In the genomic region with DNA sequence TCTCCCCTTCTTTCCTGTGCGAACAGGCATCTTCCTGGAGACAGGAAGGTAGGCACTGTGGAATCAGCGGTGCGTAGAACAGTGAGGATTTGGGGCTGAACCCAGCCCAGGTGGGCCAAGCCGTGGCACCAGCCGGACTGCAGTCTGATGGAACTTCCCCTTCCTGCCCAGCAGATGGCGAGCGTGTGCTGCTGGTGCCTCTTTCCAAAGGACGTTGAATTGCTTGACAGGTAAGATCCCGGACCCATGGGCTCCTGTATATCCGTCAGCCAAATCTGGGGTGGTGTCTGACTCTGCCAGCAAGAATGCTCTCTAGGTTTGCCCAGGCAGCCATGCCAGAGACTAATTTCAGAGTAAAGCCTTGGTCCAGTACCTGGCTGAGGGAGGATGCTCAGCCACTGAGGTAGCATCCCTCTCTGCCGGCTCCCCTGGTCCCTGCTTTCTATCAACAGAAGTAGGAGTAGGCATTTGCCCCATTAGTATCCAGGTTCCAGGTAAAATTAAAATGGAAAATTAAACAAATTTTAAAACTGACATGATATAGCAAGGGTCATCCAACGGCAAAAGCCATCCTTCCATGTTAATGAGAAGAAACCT, we compare ENCODE assay signal across 8 cellular contexts. TPM values are rescaled to one million over a fixed set of nuclear protein-coding genes. Genes with fewer than 3 reads are reported as not detected.
DNase-seq lines count a peak whose midpoint lies in the region; ATAC-seq and TF ChIP-seq lines count a peak whose summit lies in the region.

No MANE protein-coding gene starts in this region.

- no peak overlapping the region for H2BK5ac ChIP-seq in H9 (ENCODE audit: insufficient read length, low read length)

- no peak overlapping the region for H4K5ac ChIP-seq in H9 (ENCODE audit: insufficient read length, low read depth, low read length)

- no peak overlapping the region for H3K4me3 ChIP-seq in CD8-positive, alpha-beta T cell (ENCODE audit: low read depth, low read length)
- H3K4me3 ChIP-seq in cardiac muscle cell (no peak overlapping the region), gastrocnemius medialis (no peak overlapping the region)

- H3K4me3 Mint-ChIP-seq in CD8-positive, alpha-beta T cell = no peak overlapping the region
- H3K4me3 Mint-ChIP-seq in H9 = no peak overlapping the region
- no peak overlapping the region for H3K4me3 Mint-ChIP-seq in activated naive CD4-positive, alpha-beta T cell treated with anti-CD3 and anti-CD28 coated beads for 36 hours

- no CpG with 5 or more reads among the region's 12 CpGs for WGBS in H9 (ENCODE audit: extremely low coverage, insufficient read length, low lambda C conversion rate)

- H4K20me1 ChIP-seq in H9 (ENCODE audit: control insufficient read depth, insufficient read depth, insufficient read length) = no peaks in the 10 kb centered on the region

- H3K18ac ChIP-seq in H9 (ENCODE audit: insufficient read length, low read depth, low read length) = no peak overlapping the region

- no peak overlapping the region for H2BK12ac ChIP-seq in H9 (ENCODE audit: insufficient read length, low read depth, low read length)

- no peak overlapping the region for H3K56ac ChIP-seq in H9 (ENCODE audit: insufficient read length, low read depth, low read length)

- no peaks in the 10 kb centered on the region for H3K9me3 Mint-ChIP-seq in CD8-positive, alpha-beta T cell
- no peaks in the 10 kb centered on the region for H3K9me3 Mint-ChIP-seq in H9
- no peaks in the 10 kb centered on the region for H3K9me3 Mint-ChIP-seq in activated naive CD4-positive, alpha-beta T cell treated with anti-CD3 and anti-CD28 coated beads for 36 hours

- H2AK5ac ChIP-seq in H9 (ENCODE audit: insufficient read length, low read length) = no peak overlapping the region

- no peaks in the 10 kb centered on the region for H3K27me3 ChIP-seq in CD8-positive, alpha-beta T cell (ENCODE audit: insufficient read depth, low read length)
- H3K27me3 ChIP-seq in H9 (ENCODE audit: insufficient read depth, low read length) = no peaks in the 10 kb centered on the region
- H3K27me3 ChIP-seq in cardiac muscle cell = no peaks in the 10 kb centered on the region
- H3K27me3 ChIP-seq in gastrocnemius medialis = no peaks in the 10 kb centered on the region

- H2BK20ac ChIP-seq in H9 (ENCODE audit: low read depth, low read length, poor library complexity, severe bottlenecking) = no peak overlapping the region

- no peaks in the 10 kb centered on the region for H3K36me3 ChIP-seq in CD8-positive, alpha-beta T cell (ENCODE audit: insufficient read depth, low read length)
- no peaks in the 10 kb centered on the region for H3K36me3 ChIP-seq in cardiac muscle cell
- H3K36me3 ChIP-seq in gastrocnemius medialis = no peaks in the 10 kb centered on the region

- H3K4me1 ChIP-seq in CD8-positive, alpha-beta T cell (ENCODE audit: insufficient read depth, low read length) = no peaks in the 10 kb centered on the region
- H3K4me1 ChIP-seq in H9 (ENCODE audit: insufficient read depth, low read length) (peaks cover 3% of the 10 kb centered on the region; the same call in 1 of the 2 replicates), cardiac muscle cell (ENCODE audit: low read depth) (peaks cover 6% of the 10 kb centered on the region), gastrocnemius medialis (peaks cover 3 to 7% of the 10 kb centered on the region in 2 donors)

- H3T11ph ChIP-seq in H9 (ENCODE audit: low read length) = no peak overlapping the region

- no peak overlapping the region for H3K27ac Mint-ChIP-seq in CD8-positive, alpha-beta T cell
- no peak overlapping the region for H3K27ac Mint-ChIP-seq in H9
- H3K27ac Mint-ChIP-seq in activated naive CD4-positive, alpha-beta T cell treated with anti-CD3 and anti-CD28 coated beads for 36 hours = no peak overlapping the region

- ATAC-seq in CD8-positive, alpha-beta T cell = peak; percentile 44
- peak; percentile 49 to 54 for ATAC-seq in gastrocnemius medialis
- no peak for ATAC-seq in HG02759 (IDR thresholded peaks at IDR 0.05; ENCODE audit: unreplicated experiment)
- ATAC-seq in HG03460 (IDR thresholded peaks at IDR 0.05; ENCODE audit: unreplicated experiment) = no peak

- H3K79me2 ChIP-seq in H9 (ENCODE audit: insufficient read depth, low read length) = no peaks in the 10 kb centered on the region

- H2BK120ac ChIP-seq in H9 (ENCODE audit: low read depth, low read length, poor library complexity, severe bottlenecking) = no peak overlapping the region

- H3K79me1 ChIP-seq in H9 (ENCODE audit: insufficient read depth, low read depth, low read length, poor library complexity, severe bottlenecking) = no peaks in the 10 kb centered on the region

- TF ChIP-seq CTCF in CD8-positive, alpha-beta T cell (IDR thresholded peaks at IDR 0.05) = peak; percentile 77
- peak; percentile 96 for TF ChIP-seq CTCF in H9 (conservative IDR thresholded peaks at IDR 0.05)
- TF ChIP-seq CTCF in cardiac muscle cell (IDR thresholded peaks at IDR 0.05; ENCODE audit: low read depth, low read length) = peak; percentile 90
- peak; percentile 70 to 93 (median 83) for TF ChIP-seq CTCF in gastrocnemius medialis (IDR thresholded peaks at IDR 0.05 in 4 of 5, conservative IDR thresholded peaks at IDR 0.05 in 1 of 5)

- no peak overlapping the region for H3K23ac ChIP-seq in H9 (ENCODE audit: insufficient read length, low read depth, low read length)

- intact Hi-C loops in CD8-positive, alpha-beta T cell (cut with DNase I, micrococcal nuclease) = loop anchor here in 1 of 2 experiments (1.0 to 2.0 kb wide), 2 partner anchors 774 to 850 kb away; no protein-coding TSS in a partner anchor
- intact Hi-C loops in activated naive CD4-positive, alpha-beta T cell treated with anti-CD3 and anti-CD28 coated beads for 36 hours (cut with micrococcal nuclease) = loop anchor here (1.0 to 5.0 kb wide), 2 partner anchors 62 to 1015 kb away; no protein-coding TSS in a partner anchor
- intact Hi-C loops in gastrocnemius medialis (cut with DNase I; ENCODE audit: low total_unique reads) = loop anchor here (1.0 kb wide), 2 partner anchors 62 to 420 kb away; no protein-coding TSS in a partner anchor

- H2BK15ac ChIP-seq in H9 (ENCODE audit: low read depth, low read length) = no peak overlapping the region

- H3K9ac ChIP-seq in H9 (ENCODE audit: extremely low read depth, insufficient read length, low read length) = no peak overlapping the region

- POLR2A ChIA-PET in CD8-positive, alpha-beta T cell (lab: Charles Lee) = no interaction called here

- no peaks in the 10 kb centered on the region for H3K36me3 Mint-ChIP-seq in CD8-positive, alpha-beta T cell
- no peaks in the 10 kb centered on the region; a peak in 1 of 7 replicates for H3K36me3 Mint-ChIP-seq in H9 (ENCODE audit: insufficient read depth in 1 of 3, low read depth in 3 of 3)
- H3K36me3 Mint-ChIP-seq in activated naive CD4-positive, alpha-beta T cell treated with anti-CD3 and anti-CD28 coated beads for 36 hours (ENCODE audit: low read depth) = no peaks in the 10 kb centered on the region

- no peak overlapping the region for H3K27ac ChIP-seq in CD8-positive, alpha-beta T cell (ENCODE audit: low read depth, low read length)
- no peak overlapping the region for H3K27ac ChIP-seq in H9 (ENCODE audit: insufficient read length, low read depth, low read length)
- no peak overlapping the region for H3K27ac ChIP-seq in cardiac muscle cell
- H3K27ac ChIP-seq in gastrocnemius medialis = no peak overlapping the region

- H4K8ac ChIP-seq in H9 (replicated peaks; ENCODE audit: insufficient read length, low read depth, low read length) = no peak overlapping the region

- no peak overlapping the region for H4K91ac ChIP-seq in H9 (ENCODE audit: insufficient read length, low read depth, low read length)

- no peak overlapping the region for H3K4me2 ChIP-seq in H9 (ENCODE audit: insufficient read depth, insufficient read length, low read length)

- H3K27me3 Mint-ChIP-seq in CD8-positive, alpha-beta T cell (ENCODE audit: low read depth) = peaks cover 26% of the 10 kb centered on the region
- H3K27me3 Mint-ChIP-seq in H9 (ENCODE audit: low read depth) = peaks cover 43% of the 10 kb centered on the region
- H3K27me3 Mint-ChIP-seq in activated naive CD4-positive, alpha-beta T cell treated with anti-CD3 and anti-CD28 coated beads for 36 hours (ENCODE audit: low read depth) = peaks cover 16% of the 10 kb centered on the region

- TF ChIP-seq POLR2A in gastrocnemius medialis (IDR thresholded peaks at IDR 0.05) = no peak

- no peaks in the 10 kb centered on the region for H3K9me3 ChIP-seq in CD8-positive, alpha-beta T cell (ENCODE audit: low read length)
- no peaks in the 10 kb centered on the region for H3K9me3 ChIP-seq in H9 (ENCODE audit: control insufficient read depth, low read depth, low read length)
- no peaks in the 10 kb centered on the region for H3K9me3 ChIP-seq in cardiac muscle cell (ENCODE audit: low read depth)
- no peaks in the 10 kb centered on the region for H3K9me3 ChIP-seq in gastrocnemius medialis

- H3K4me1 Mint-ChIP-seq in CD8-positive, alpha-beta T cell (ENCODE audit: low read depth) = no peaks in the 10 kb centered on the region
- peaks cover 20 to 22% of the 10 kb centered on the region in 2 experiments for H3K4me1 Mint-ChIP-seq in H9
- H3K4me1 Mint-ChIP-seq in activated naive CD4-positive, alpha-beta T cell treated with anti-CD3 and anti-CD28 coated beads for 36 hours (ENCODE audit: low read depth) = no peaks in the 10 kb centered on the region

- H2AFZ ChIP-seq in H9 (ENCODE audit: low read length) = no peak overlapping the region

- H3K4ac ChIP-seq in H9 (ENCODE audit: low read depth, low read length) = no peak overlapping the region

- CTCF ChIA-PET in CD8-positive, alpha-beta T cell (lab: Charles Lee) = interaction anchor here (0.9 to 1.7 kb wide), 7 partner anchors 8 to 164 kb away, joined by 3 to 16 read pairs (median 4); no protein-coding TSS in a partner anchor
- CTCF ChIA-PET in activated naive CD4-positive, alpha-beta T cell treated with anti-CD3 and anti-CD28 coated beads for 36 hours (lab: Charles Lee) = interaction anchor here (0.6 to 3.5 kb wide), 8 partner anchors 11 to 167 kb away, joined by 3 to 24 read pairs (median 4); no protein-coding TSS in a partner anchor

- H3K14ac ChIP-seq in H9 (ENCODE audit: insufficient read depth, low read length) = no peak overlapping the region

- in situ Hi-C loops in gastrocnemius medialis (cut with MboI; ENCODE audit: low sequenced_read_pairs in 4 of 4) = loop anchor here (5.0 to 25.0 kb wide), 4 partner anchors 55 to 422 kb away; partner anchors contain the start of gene NTF3 (in 2 of the 4)

- H3K23me2 ChIP-seq in H9 (ENCODE audit: insufficient read length, low read depth, low read length, poor library complexity, severe bottlenecking) = no peaks in the 10 kb centered on the region

- peak in 4 of 7 experiments; percentile 7 to 53 (median 20) for DNase-seq in CD8-positive, alpha-beta T cell
- DNase-seq in H9 (peak; percentile 87), NCI-H748 treated with DMSO at 0.1 percent for 48 hours (lab: John Stamatoyannopoulos, UW) (peak; percentile 4), cardiac muscle cell (ENCODE audit: low read depth in 1 of 2, low spot score in 1 of 2) (peak; percentile 55 to 69), gastrocnemius medialis (no peak)
- peak; percentile 54 for DNase-seq in activated naive CD4-positive, alpha-beta T cell treated with anti-CD3 and anti-CD28 coated beads for 36 hours

RNA-seq across cellular contexts. Expression of gene KCNA5, which starts 21.1 kb away (rescaled TPM):
- total RNA-seq in CD8-positive, alpha-beta T cell = not detected
- total RNA-seq in H9 (2021) (0.09 and 0.22 TPM in 2 replicates), cardiac muscle cell (5.1 TPM in 2 replicates), gastrocnemius medialis (1 to 10 TPM in 1 of 4 donors, under 1 TPM in 3; 0.52 to 3.2 (median 0.84) TPM)
- not detected for total RNA-seq in activated naive CD4-positive, alpha-beta T cell treated with anti-CD3 and anti-CD28 coated beads for 36 hours
- polyA plus RNA-seq in cardiac muscle cell = 1.4 and 5.4 TPM in 2 replicates

Comparison
In these comparisons a context has a peak if more than half of its experiments do, and no peak if none do; other contexts are left out.
1. ATAC-seq: peak in CD8-positive, alpha-beta T cell (single experiment) and gastrocnemius medialis (2 of 2); none in HG02759 (single experiment) and HG03460 (single experiment).
2. DNase-seq: peak in CD8-positive, alpha-beta T cell (4 of 7), H9 (single experiment), NCI-H748 treated with DMSO at 0.1 percent for 48 hours (single experiment), activated naive CD4-positive, alpha-beta T cell treated with anti-CD3 and anti-CD28 coated beads for 36 hours (single experiment) and cardiac muscle cell (2 of 2); none in gastrocnemius medialis (0 of 2).
3. Peak in every context shown above with its lines, with median percentiles within 50 percentile points of each other: CTCF ChIP-seq.